7 cellular contexts compared by ENCODE assay signal in the genomic region with DNA sequence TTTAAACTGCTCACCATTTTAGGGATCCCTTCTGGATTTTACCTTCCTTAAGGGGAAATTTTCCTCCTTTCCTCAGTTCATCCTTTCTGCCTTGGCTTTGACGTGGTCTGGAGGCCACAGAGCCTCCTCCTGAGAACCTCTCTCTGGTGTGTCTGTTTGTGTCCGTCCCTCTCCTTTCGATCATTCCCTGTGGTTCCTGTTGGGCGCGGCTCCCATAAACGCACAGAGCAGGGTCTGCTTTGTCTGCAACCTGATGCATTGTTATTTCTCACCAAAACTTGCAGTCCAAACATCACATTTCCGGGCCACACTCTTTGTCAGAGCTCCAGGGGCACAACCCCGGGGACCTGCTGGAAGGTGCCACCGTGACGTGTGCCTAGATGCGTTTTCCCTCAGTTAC.
DNase-seq lines count a peak whose midpoint lies in the region; ATAC-seq, FAIRE-seq and TF ChIP-seq lines count a peak whose summit lies in the region.
"Not testable (repeated sequence)": the region's sequence is repeated elsewhere in the genome, so short reads cannot be mapped to it uniquely, and the experiment has no call there.

No MANE protein-coding gene starts in this region.

- in situ Hi-C loops in K562 (cut with MboI), result loop anchor here (5.0 kb wide), 1 partner anchor 141 kb away; no protein-coding TSS in a partner anchor
- in situ Hi-C loops in HepG2 (cut with HindIII; ENCODE audit: extremely low pct_ligation_motif_present, low pct_unique_long_range_greater_than_20kb), result not testable (repeated sequence)

- not testable (repeated sequence) for TF ChIP-seq CTCF in K562 (IDR thresholded peaks at IDR 0.05 in 2 of 3, conservative IDR thresholded peaks at IDR 0.05 in 1 of 3; ENCODE audit: insufficient read depth in 2 of 3, low read depth in 1 of 3, low read length in 3 of 3); bronchial epithelial cell (IDR thresholded peaks at IDR 0.05; ENCODE audit: insufficient read depth, low read length, severe bottlenecking); HepG2 (CRISPR knock-in tag; IDR thresholded peaks at IDR 0.05); mucosa of descending colon (IDR thresholded peaks at IDR 0.05)

- not testable (repeated sequence) for H3K27me3 ChIP-seq in K562 (ENCODE audit: control insufficient read depth in 2 of 2, insufficient read depth in 2 of 2, low read length in 2 of 2); bronchial epithelial cell (ENCODE audit: control insufficient read depth, insufficient read depth, low read length); HepG2 (ENCODE audit: control insufficient read depth in 1 of 2, insufficient read depth in 2 of 2, low read length in 2 of 2); aorta (ENCODE audit: control insufficient read depth in 1 of 2, insufficient read depth in 2 of 2, low read length in 1 of 2)

- CTCF ChIA-PET in K562 (lab: Yijun Ruan, JAX; ENCODE audit: low intra/inter-chr PET ratio), result not testable (repeated sequence)
- CTCF ChIA-PET in HepG2 (lab: Yijun Ruan, JAX; ENCODE audit: low intra/inter-chr PET ratio, low total read pairs), result interaction anchor here (1.2 kb wide), 1 partner anchor 230 kb away, joined by 5 read pairs; no protein-coding TSS in a partner anchor

- peak; percentile 43; the same call in 1 of the 3 replicates for ATAC-seq in K562
- peak; percentile 64 for ATAC-seq in left colon
- not testable (repeated sequence) for ATAC-seq in HepG2
- ATAC-seq in mucosa of descending colon, result peak; percentile 62
- peak; percentile 36 for ATAC-seq in aorta (ENCODE audit: low FRiP score)

- H3K4me3 ChIP-seq in K562; bronchial epithelial cell (ENCODE audit: low read depth, low read length); HepG2 (replicated peaks in 1 of 3; ENCODE audit: insufficient read depth in 1 of 3, low read depth in 2 of 3, low read length in 3 of 3); mucosa of descending colon; aorta (ENCODE audit: low read length in 2 of 2): not testable (repeated sequence)

- not testable (repeated sequence) for TF ChIP-seq EP300 in K562 (IDR thresholded peaks at IDR 0.05; ENCODE audit: low read length); HepG2 (IDR thresholded peaks at IDR 0.05; ENCODE audit: low read depth in 2 of 2, low read length in 2 of 2); HepG2 (CRISPR knock-in tag; IDR thresholded peaks at IDR 0.05; ENCODE audit: borderline replicate concordance)

- POLR2A ChIA-PET in K562 (lab: Yijun Ruan, JAX), result interaction anchor here (0.7 kb wide), 1 partner anchor 15 kb away, joined by 5 read pairs; no protein-coding TSS in a partner anchor
- POLR2A ChIA-PET in HepG2 (lab: Yijun Ruan, JAX), result not testable (repeated sequence)

- peaks cover 0 to 17% of the 10 kb centered on the region in 2 experiments; a peak in 4 of 5 replicates for H3K4me1 ChIP-seq in K562 (replicated peaks in 1 of 2; ENCODE audit: control insufficient read depth in 2 of 2, insufficient read depth in 2 of 2, low read length in 2 of 2)
- H3K4me1 ChIP-seq in HepG2 (ENCODE audit: insufficient read depth, low read length); mucosa of descending colon (ENCODE audit: low read depth); aorta (ENCODE audit: control insufficient read depth in 1 of 2, insufficient read depth in 2 of 2, low read length in 2 of 2): not testable (repeated sequence)

- H3K4me2 ChIP-seq in K562 (ENCODE audit: insufficient read depth, low read length); HepG2 (ENCODE audit: low read depth, low read length): not testable (repeated sequence)

- BruUV-seq in K562 (replicated peaks; lab: Mats Ljungman, UMichigan); HepG2 (replicated peaks; lab: Mats Ljungman, UMichigan): not testable (repeated sequence)

- H3K9me1 ChIP-seq in K562 (ENCODE audit: control insufficient read depth, insufficient read depth, low read length), result not testable (repeated sequence)

- not testable (repeated sequence) for H3K27ac ChIP-seq in K562 (ENCODE audit: extremely low read depth, low read depth, low read length); HepG2 (ENCODE audit: extremely low read length, insufficient read depth, low read length); aorta (ENCODE audit: low read depth in 1 of 2, low read length in 2 of 2)

- H4K20me1 ChIP-seq in K562 (replicated peaks; ENCODE audit: control insufficient read depth, insufficient read depth, low read length); HepG2 (ENCODE audit: insufficient read depth, low read length): not testable (repeated sequence)

- peak; percentile 93 for FAIRE-seq in GM12891 (lab: Jason Lieb, UNC)
- not testable (repeated sequence) for FAIRE-seq in K562 (lab: Jason Lieb, UNC)
- peak; percentile 76 for FAIRE-seq in bronchial epithelial cell (lab: Jason Lieb, UNC)
- FAIRE-seq in HepG2 (lab: Jason Lieb, UNC), result peak; percentile 77

- not testable (repeated sequence) for TF ChIP-seq RAD21 in K562 (CRISPR knock-in tag; conservative IDR thresholded peaks at IDR 0.05 in 1 of 2, IDR thresholded peaks at IDR 0.05 in 1 of 2); HepG2 (CRISPR knock-in tag; IDR thresholded peaks at IDR 0.05)

- H3K9ac ChIP-seq in K562 (ENCODE audit: insufficient read depth in 1 of 2, low read depth in 2 of 2, low read length in 2 of 2); HepG2 (ENCODE audit: insufficient read depth, low read depth, low read length): not testable (repeated sequence)

- not testable (repeated sequence) for DNase-seq in GM12891 (ENCODE audit: insufficient read length, low spot score); K562 (ENCODE audit: extremely low read depth in 1 of 4, low spot score in 3 of 4); bronchial epithelial cell (ENCODE audit: low read depth); left colon; HepG2 (ENCODE audit: low spot score); mucosa of descending colon; aorta

- TF ChIP-seq POLR2A in GM12891 (IDR thresholded peaks at IDR 0.05; ENCODE audit: low read depth, low read length); K562 (conservative IDR thresholded peaks at IDR 0.05); HepG2 (IDR thresholded peaks at IDR 0.05; ENCODE audit: insufficient read depth in 1 of 2, low read depth in 2 of 2, low read length in 2 of 2): not testable (repeated sequence)

- not testable (repeated sequence) for H3K79me2 ChIP-seq in K562 (ENCODE audit: control insufficient read depth, insufficient read depth, low read length); HepG2 (ENCODE audit: insufficient read depth, low read length)

- no CpG with 5 or more reads among the region's 11 CpGs for WGBS in K562 (ENCODE audit: insufficient coverage, low coverage, missing lambda C conversion rate)
- no CpG with 5 or more reads among the region's 11 CpGs for WGBS in HepG2 (ENCODE audit: low lambda C conversion rate)
- WGBS in aorta, 2 donors, result no CpG with 5 or more reads among the region's 11 CpGs

- H3K9me3 ChIP-seq in K562 (replicated peaks; ENCODE audit: control insufficient read depth, insufficient read depth, low read depth, low read length); HepG2 (ENCODE audit: low read length); mucosa of descending colon; aorta (ENCODE audit: control insufficient read depth, low read length): not testable (repeated sequence)

- intact Hi-C loops in K562 (cut with micrococcal nuclease); left colon (cut with DNase I, micrococcal nuclease); mucosa of descending colon (cut with DNase I, micrococcal nuclease): not testable (repeated sequence)
- intact Hi-C loops in HepG2 (cut with micrococcal nuclease; ENCODE audit: unreplicated experiment) (loop anchor here (2.0 kb wide), 1 partner anchor 167 kb away; no protein-coding TSS in a partner anchor), aorta (cut with DNase I) (loop anchor here (5.0 to 10.0 kb wide), 2 partner anchors 163 to 231 kb away; no protein-coding TSS in a partner anchor)

- not testable (repeated sequence) for H3K36me3 ChIP-seq in K562 (ENCODE audit: control insufficient read depth, insufficient read depth, low read length); bronchial epithelial cell (ENCODE audit: control insufficient read depth, insufficient read depth, low read length); HepG2 (replicated peaks in 1 of 2; ENCODE audit: control insufficient read depth in 1 of 2, insufficient read depth in 2 of 2, low read length in 2 of 2); mucosa of descending colon (ENCODE audit: low read depth); aorta (ENCODE audit: control insufficient read depth in 1 of 2, insufficient read depth in 2 of 2, low read length in 1 of 2)

- H2AFZ ChIP-seq in K562 (ENCODE audit: low read depth, low read length); HepG2 (ENCODE audit: low read length): not testable (repeated sequence)
